20 cellular contexts compared by ENCODE assay signal in the genomic region with DNA sequence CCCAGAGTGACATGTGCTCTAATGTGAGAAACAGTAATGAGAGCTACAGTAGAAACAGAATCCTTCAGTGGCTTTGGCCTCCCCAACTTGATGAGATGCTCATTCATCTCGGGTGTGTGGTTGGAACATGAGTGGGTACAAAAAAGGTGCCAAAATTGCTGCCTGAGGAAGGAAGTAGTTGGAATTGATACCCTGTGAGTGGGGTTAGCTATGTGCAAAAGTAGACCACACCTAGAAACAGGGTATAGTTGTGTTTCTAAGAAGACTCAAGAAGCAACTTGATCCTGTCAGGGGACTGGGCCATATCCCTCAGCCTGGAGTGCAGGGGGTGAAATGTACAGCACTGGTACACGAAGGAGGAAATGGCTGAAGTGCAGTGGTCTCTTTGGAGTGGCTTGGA.
DNase-seq lines count a peak whose midpoint lies in the region; ATAC-seq and TF ChIP-seq lines count a peak whose summit lies in the region.
"Had no signal": no experiment of that assay in that cellular context is flagged by ENCODE, and none has a peak within 500 bp of the region (broad histone marks: within the 10 kb centered on the region; RNA-seq: fewer than 3 reads in every experiment).

No MANE protein-coding gene starts in this region.

- H3K4me3 ChIP-seq in esophagus muscularis mucosa = no peak overlapping the region
- H3K4me3 ChIP-seq: prostate gland had no signal

- CTCF ChIA-PET in activated CD8-positive, alpha-beta memory T cell treated with anti-CD3 and anti-CD28 coated beads, Interleukin-2, amount 10 ng/mL, durations not matched to agents 7 days and 5 days (lab: Charles Lee) = interaction anchor here (2.0 kb wide), 1 partner anchor 130 kb away, joined by 4 read pairs; no protein-coding TSS in a partner anchor
- CTCF ChIA-PET in CD4-positive, alpha-beta T cell (lab: Charles Lee) = no interaction called here

- no peak overlapping the region for H3K4me3 Mint-ChIP-seq in activated CD8-positive, alpha-beta memory T cell treated with anti-CD3 and anti-CD28 coated beads, Interleukin-2, amount 10 ng/mL, durations not matched to agents 7 days and 5 days
- H3K4me3 Mint-ChIP-seq in CD4-positive, alpha-beta T cell = no peak overlapping the region
- H3K4me3 Mint-ChIP-seq in T-helper 2 cell treated with Interferon-gamma antibody and Interleukin-4, amounts not matched to agents 5 μg/mL and 100 μg/mL, for 36 hours = peak overlapping the region; percentile 19
- H3K4me3 Mint-ChIP-seq: type B pancreatic cell had no signal

- H3K4me1 ChIP-seq in esophagus muscularis mucosa = no peaks in the 10 kb centered on the region
- H3K4me1 ChIP-seq: BE2C, prostate gland had no signal

- peaks cover 8% of the 10 kb centered on the region for H3K9me3 Mint-ChIP-seq in activated CD8-positive, alpha-beta memory T cell treated with anti-CD3 and anti-CD28 coated beads, Interleukin-2, amount 10 ng/mL, durations not matched to agents 7 days and 5 days (ENCODE audit: low read depth)
- H3K9me3 Mint-ChIP-seq in CD4-positive, alpha-beta T cell = peaks cover 3% of the 10 kb centered on the region
- peaks cover 16% of the 10 kb centered on the region for H3K9me3 Mint-ChIP-seq in T-helper 2 cell treated with Interferon-gamma antibody and Interleukin-4, amounts not matched to agents 5 μg/mL and 100 μg/mL, for 36 hours

- H3K36me3 Mint-ChIP-seq in activated CD8-positive, alpha-beta memory T cell treated with anti-CD3 and anti-CD28 coated beads, Interleukin-2, amount 10 ng/mL, durations not matched to agents 7 days and 5 days = peaks cover 11% of the 10 kb centered on the region
- no peaks in the 10 kb centered on the region for H3K36me3 Mint-ChIP-seq in CD4-positive, alpha-beta T cell (ENCODE audit: low read depth)
- peaks cover 30% of the 10 kb centered on the region for H3K36me3 Mint-ChIP-seq in T-helper 2 cell treated with Interferon-gamma antibody and Interleukin-4, amounts not matched to agents 5 μg/mL and 100 μg/mL, for 36 hours (ENCODE audit: low read depth)
- H3K36me3 Mint-ChIP-seq: type B pancreatic cell had no signal

- H3K9me3 ChIP-seq in CD4-positive, alpha-beta T cell (ENCODE audit: control insufficient read depth, low read length) = no peaks in the 10 kb centered on the region
- H3K9me3 ChIP-seq in esophagus muscularis mucosa = peaks cover 0 to 6% (median 0%) of the 10 kb centered on the region in 4 donors
- H3K9me3 ChIP-seq: BE2C, prostate gland had no signal

- ATAC-seq in activated CD8-positive, alpha-beta memory T cell treated with anti-CD3 and anti-CD28 coated beads, Interleukin-2, amount 10 ng/mL, durations not matched to agents 7 days and 5 days = no peak
- no peak for ATAC-seq in CD4-positive, alpha-beta T cell (ENCODE audit: poor library complexity)
- ATAC-seq: Panc1 had no signal

- TF ChIP-seq CTCF in CD4-positive, alpha-beta T cell (IDR thresholded peaks at IDR 0.05) = no peak
- no peak for TF ChIP-seq CTCF in esophagus muscularis mucosa (IDR thresholded peaks at IDR 0.05)

- no peak for TF ChIP-seq POLR2A in esophagus muscularis mucosa (IDR thresholded peaks at IDR 0.05; ENCODE audit: low read depth)

- DNase-seq in activated CD8-positive, alpha-beta memory T cell treated with anti-CD3 and anti-CD28 coated beads, Interleukin-2, amount 10 ng/mL, durations not matched to agents 7 days and 5 days = peak; percentile 52
- DNase-seq in activated CD8-positive, alpha-beta memory T cell treated with anti-CD3 and anti-CD28 coated beads, Interleukin-2, amount 50 U/mL, for 48 hours = no peak
- DNase-seq in CD4-positive, alpha-beta T cell = no peak
- DNase-seq in T-helper 2 cell treated with Interferon-gamma antibody and Interleukin-4, amounts not matched to agents 5 μg/mL and 100 μg/mL, for 36 hours (ENCODE audit: low spot score) = peak; percentile 47
- DNase-seq in esophagus muscularis mucosa (ENCODE audit: extremely low spot score) (peak; percentile 55), cortex of kidney (lab: John Stamatoyannopoulos, UW) (no peak), inferior parietal cortex (ENCODE audit: extremely low spot score) (no peak), NCI-H1092 treated with DMSO at 0.1 percent for 48 hours (lab: John Stamatoyannopoulos, UW) (no peak)
- DNase-seq: activated CD4-positive, alpha-beta T cell treated with anti-CD3 and anti-CD28 coated beads for 4 hours; activated gamma-delta T cell treated with Interleukin-2 at 50 U/mL for 16 hours; BE2C; erythroblast; foreskin melanocyte; hippocampal formation; NCI-H1436 treated with DMSO at 0.1 percent for 48 hours; NCI-H510A; SIG-M5 had no signal

- H3K27me3 ChIP-seq in CD4-positive, alpha-beta T cell (ENCODE audit: control insufficient read depth, insufficient read depth, low read length) = no peaks in the 10 kb centered on the region
- H3K27me3 ChIP-seq in esophagus muscularis mucosa = peaks cover 0 to 16% (median 0%) of the 10 kb centered on the region in 4 donors
- H3K27me3 ChIP-seq: BE2C had no signal

- intact Hi-C loops in CD4-positive, alpha-beta T cell (cut with DNase I, micrococcal nuclease) = no loop called here
- intact Hi-C loops in esophagus muscularis mucosa (cut with DNase I) = no loop called here

- POLR2A ChIA-PET in CD4-positive, alpha-beta T cell (lab: Charles Lee) = no interaction called here

- no peaks in the 10 kb centered on the region for H3K36me3 ChIP-seq in esophagus muscularis mucosa
- H3K36me3 ChIP-seq: BE2C, prostate gland had no signal

- peaks cover 47% of the 10 kb centered on the region for H3K4me1 Mint-ChIP-seq in activated CD8-positive, alpha-beta memory T cell treated with anti-CD3 and anti-CD28 coated beads, Interleukin-2, amount 10 ng/mL, durations not matched to agents 7 days and 5 days
- peaks cover 53% of the 10 kb centered on the region for H3K4me1 Mint-ChIP-seq in CD4-positive, alpha-beta T cell (ENCODE audit: low read depth)
- H3K4me1 Mint-ChIP-seq in T-helper 2 cell treated with Interferon-gamma antibody and Interleukin-4, amounts not matched to agents 5 μg/mL and 100 μg/mL, for 36 hours (ENCODE audit: low read depth) = peaks cover 48% of the 10 kb centered on the region

- peak overlapping the region; percentile 78 for H3K27ac Mint-ChIP-seq in activated CD8-positive, alpha-beta memory T cell treated with anti-CD3 and anti-CD28 coated beads, Interleukin-2, amount 10 ng/mL, durations not matched to agents 7 days and 5 days
- peak overlapping the region; percentile 7 for H3K27ac Mint-ChIP-seq in CD4-positive, alpha-beta T cell
- H3K27ac Mint-ChIP-seq in T-helper 2 cell treated with Interferon-gamma antibody and Interleukin-4, amounts not matched to agents 5 μg/mL and 100 μg/mL, for 36 hours = peak overlapping the region; percentile 87
- H3K27ac Mint-ChIP-seq: type B pancreatic cell had no signal

- no peak overlapping the region for H3K27ac ChIP-seq in CD4-positive, alpha-beta T cell (ENCODE audit: low read depth, low read length)
- no peak overlapping the region for H3K27ac ChIP-seq in esophagus muscularis mucosa (replicated peaks in 1 of 4)
- H3K27ac ChIP-seq: prostate gland had no signal

- no peak for TF ChIP-seq EP300 in esophagus muscularis mucosa (IDR thresholded peaks at IDR 0.05)

- 88% methylated on average over 2 of the region's 2 CpGs for WGBS in esophagus muscularis mucosa

- no peaks in the 10 kb centered on the region for H3K27me3 Mint-ChIP-seq in activated CD8-positive, alpha-beta memory T cell treated with anti-CD3 and anti-CD28 coated beads, Interleukin-2, amount 10 ng/mL, durations not matched to agents 7 days and 5 days
- no peaks in the 10 kb centered on the region for H3K27me3 Mint-ChIP-seq in CD4-positive, alpha-beta T cell
- no peaks in the 10 kb centered on the region for H3K27me3 Mint-ChIP-seq in T-helper 2 cell treated with Interferon-gamma antibody and Interleukin-4, amounts not matched to agents 5 μg/mL and 100 μg/mL, for 36 hours (ENCODE audit: low read depth)
- H3K27me3 Mint-ChIP-seq: type B pancreatic cell had no signal

Comparison
In these comparisons a context has a peak if more than half of its experiments do, and no peak if none do; other contexts are left out.
1. DNase-seq: peak in activated CD8-positive, alpha-beta memory T cell treated with anti-CD3 and anti-CD28 coated beads, Interleukin-2, amount 10 ng/mL, durations not matched to agents 7 days and 5 days (single experiment), T-helper 2 cell treated with Interferon-gamma antibody and Interleukin-4, amounts not matched to agents 5 μg/mL and 100 μg/mL, for 36 hours (single experiment) and esophagus muscularis mucosa (single experiment); none in activated CD8-positive, alpha-beta memory T cell treated with anti-CD3 and anti-CD28 coated beads, Interleukin-2, amount 50 U/mL, for 48 hours (single experiment), CD4-positive, alpha-beta T cell (0 of 10), cortex of kidney (single experiment), inferior parietal cortex (single experiment) and NCI-H1092 treated with DMSO at 0.1 percent for 48 hours (single experiment).
2. H3K27ac Mint-ChIP-seq: peak in every context shown above with its lines; median percentile 87 in T-helper 2 cell treated with Interferon-gamma antibody and Interleukin-4, amounts not matched to agents 5 μg/mL and 100 μg/mL, for 36 hours; 78 in activated CD8-positive, alpha-beta memory T cell treated with anti-CD3 and anti-CD28 coated beads, Interleukin-2, amount 10 ng/mL, durations not matched to agents 7 days and 5 days; 7 in CD4-positive, alpha-beta T cell.